ENCODE assay signal across 8 cellular contexts in genomic region chr10:95290801-95291633, GRCh38. TPM values are rescaled to one million over a fixed set of nuclear protein-coding genes. Genes with fewer than 3 reads are reported as not detected.
DNase-seq lines count a peak whose midpoint lies in the region; ATAC-seq lines count a peak whose summit lies in the region.

Gene PDLIM1 (minus strand): TSS chr10:95291003. CDS start chr10:95290915, 88 bp downstream.

- peak; percentile 42 for ATAC-seq in HG02610 (IDR thresholded peaks at IDR 0.05; ENCODE audit: unreplicated experiment)
- peak; percentile 42 to 44 for ATAC-seq in activated CD4-positive, CD25-positive, alpha-beta regulatory T cell treated with anti-CD3 and anti-CD28 coated beads, Interleukin-2, amount 50 U/mL, for 24 hours

- DNase-seq in stimulated activated CD4-positive, alpha-beta T cell treated with anti-CD3 and anti-CD28 coated beads, Interleukin-12 subunit alpha, Interleukin-12 subunit beta, amount 100 ng/mL, for 4 hours, result peak; percentile 11
- no peak for DNase-seq in stimulated activated CD4-positive, alpha-beta T cell treated with anti-CD3 and anti-CD28 coated beads, Interleukin-1b, Interleukin-23, amount 100 ng/mL, for 48 hours
- DNase-seq in NCI-H1048 (lab: John Stamatoyannopoulos, UW) (peak; percentile 46), epithelial cell of prostate (ENCODE audit: low read depth, low spot score) (no peak)

- H3K9me3 ChIP-seq in mucosa of stomach (ENCODE audit: control insufficient read depth, low read length), result no peaks in the 10 kb centered on the region

- H3K4me3 ChIP-seq in mucosa of stomach (ENCODE audit: low read length), result peak within 1 kb of the TSS; percentile 43
- H3K4me3 ChIP-seq in urinary bladder (ENCODE audit: low read depth, low read length), result peak within 1 kb of the TSS; percentile 79

- H3K4me1 ChIP-seq in mucosa of stomach (ENCODE audit: control insufficient read depth, insufficient read depth, low read length), result peaks cover 36% of the 10 kb centered on the region
- peaks cover 1% of the 10 kb centered on the region for H3K4me1 ChIP-seq in urinary bladder (ENCODE audit: insufficient read depth)

- H3K9ac ChIP-seq in mucosa of stomach (ENCODE audit: low read length), result peak within 1 kb of the TSS; percentile 94

- peaks cover 5% of the 10 kb centered on the region for H3K27me3 ChIP-seq in mucosa of stomach (ENCODE audit: control insufficient read depth, insufficient read depth, low read length)

- H3K27ac ChIP-seq in epithelial cell of prostate, result peak within 1 kb of the TSS; percentile 62
- peak within 1 kb of the TSS; percentile 92 for H3K27ac ChIP-seq in urinary bladder (ENCODE audit: low read depth)

- 9% methylated on average over 81 of the region's 82 CpGs for WGBS in urinary bladder

- H3K36me3 ChIP-seq in mucosa of stomach (ENCODE audit: control insufficient read depth, insufficient read depth, low read length) (no peaks in the 10 kb centered on the region), urinary bladder (ENCODE audit: insufficient read depth) (no peaks in the 10 kb centered on the region)

RNA-seq across cellular contexts. Expression of gene PDLIM1, which starts in this region (rescaled TPM):
- total RNA-seq in urinary bladder, result 24.4 TPM
- polyA plus RNA-seq in urinary bladder, result 217 TPM

Comparison
In these comparisons a context has a peak if more than half of its experiments do, and no peak if none do; other contexts are left out.
1. DNase-seq: peak in stimulated activated CD4-positive, alpha-beta T cell treated with anti-CD3 and anti-CD28 coated beads, Interleukin-12 subunit alpha, Interleukin-12 subunit beta, amount 100 ng/mL, for 4 hours (single experiment) and NCI-H1048 (single experiment); none in stimulated activated CD4-positive, alpha-beta T cell treated with anti-CD3 and anti-CD28 coated beads, Interleukin-1b, Interleukin-23, amount 100 ng/mL, for 48 hours (single experiment) and epithelial cell of prostate (single experiment).